ENCODE assay signal across 8 cellular contexts in genomic region chr11:102177974-102178631, GRCh38.
A peak's percentile ranks its signal among the peaks of the same experiment; 100 is the strongest.
DNase-seq lines count a peak whose midpoint lies in the region; ATAC-seq, FAIRE-seq and TF ChIP-seq lines count a peak whose summit lies in the region.
"Had no signal": no experiment of that assay in that cellular context is flagged by ENCODE, and none has a peak within 500 bp of the region (broad histone marks: within the 10 kb centered on the region; RNA-seq: fewer than 3 reads in every experiment).

No MANE protein-coding gene starts in this region.

- H3K4me3 ChIP-seq in HUES48 (ENCODE audit: low read depth, low read length) (no peak overlapping the region), kidney (ENCODE audit: low read length in 2 of 2) (no peak overlapping the region), transverse colon (no peak overlapping the region)

- in situ Hi-C loops in transverse colon (cut with MboI; ENCODE audit: low pct_ligation_motif_present in 1 of 4, low pct_unique_long_range_greater_than_20kb in 1 of 4, low sequenced_read_pairs in 3 of 4), result no loop called here

- peak overlapping the region; percentile 54 for H3K27ac ChIP-seq in HUES48 (ENCODE audit: low read depth, low read length)
- peak overlapping the region; percentile 63 to 82 for H3K27ac ChIP-seq in kidney (ENCODE audit: low read depth in 2 of 2, low read length in 2 of 2)
- peak overlapping the region; percentile 53 to 73 (median 62) for H3K27ac ChIP-seq in transverse colon
- H3K27ac ChIP-seq: neutrophil had no signal

- peak; percentile 62 for FAIRE-seq in kidney (lab: Jason Lieb, UNC)
- no peak for FAIRE-seq in GM12892 (lab: Jason Lieb, UNC)

- H3K9me3 ChIP-seq in HUES48 (ENCODE audit: control insufficient read depth, insufficient read depth, low read length) (no peaks in the 10 kb centered on the region), kidney (ENCODE audit: control insufficient read depth in 1 of 2, low read length in 2 of 2) (no peaks in the 10 kb centered on the region), transverse colon (no peaks in the 10 kb centered on the region)
- H3K9me3 ChIP-seq: neutrophil had no signal

- H3K36me3 ChIP-seq in HUES48 (ENCODE audit: control insufficient read depth, insufficient read depth, low read length), result peaks cover 30% of the 10 kb centered on the region
- H3K36me3 ChIP-seq in kidney (ENCODE audit: control insufficient read depth in 1 of 2, insufficient read depth in 2 of 2, low read length in 2 of 2), result peaks cover 0 to 11% of the 10 kb centered on the region in 2 donors
- H3K36me3 ChIP-seq in transverse colon, result peaks cover 0 to 5% (median 2%) of the 10 kb centered on the region in 4 donors
- H3K36me3 ChIP-seq: neutrophil had no signal

- TF ChIP-seq CTCF in kidney (IDR thresholded peaks at IDR 0.05; ENCODE audit: borderline replicate concordance, extremely low read depth, insufficient read depth), result no peak
- no peak for TF ChIP-seq CTCF in transverse colon (IDR thresholded peaks at IDR 0.05)

- no peak for TF ChIP-seq POLR2A in transverse colon (IDR thresholded peaks at IDR 0.05)
- no peak for TF ChIP-seq POLR2A in GM12892 (IDR thresholded peaks at IDR 0.05; ENCODE audit: low read depth, low read length)

- no peaks in the 10 kb centered on the region for H3K27me3 ChIP-seq in HUES48 (ENCODE audit: control insufficient read depth, insufficient read depth, low read length)
- no peaks in the 10 kb centered on the region for H3K27me3 ChIP-seq in transverse colon
- H3K27me3 ChIP-seq: neutrophil had no signal

- intact Hi-C loops in kidney (cut with DNase I) (no loop called here), transverse colon (cut with DNase I; ENCODE audit: low total_unique reads) (no loop called here)

- H3K4me1 ChIP-seq in HUES48 (ENCODE audit: control insufficient read depth, insufficient read depth, low read length) (peaks cover 4% of the 10 kb centered on the region; the same call in 1 of the 2 replicates), kidney (ENCODE audit: control insufficient read depth in 1 of 2, insufficient read depth in 1 of 2, low read depth in 1 of 2, low read length in 2 of 2) (peaks cover 0 to 2% of the 10 kb centered on the region in 2 donors), transverse colon (peaks cover 0 to 16% (median 7%) of the 10 kb centered on the region in 4 donors)

- DNase-seq in amniotic epithelial cell (ENCODE audit: low read depth) (peak; percentile 95), kidney (no peak), transverse colon (no peak), islet precursor cell (no peak), GM12892 (ENCODE audit: insufficient read length) (no peak)

- WGBS in transverse colon (ENCODE audit: low coverage in 1 of 2), 2 donors, result 38 to 54% methylated on average over 4 of the region's 4 CpGs

- H3K9ac ChIP-seq in HUES48 (ENCODE audit: low read depth, low read length), result no peak overlapping the region
- H3K9ac ChIP-seq in kidney (ENCODE audit: low read length in 2 of 2), result no peak overlapping the region

- no peak for ATAC-seq in GM18870 (IDR thresholded peaks at IDR 0.05; ENCODE audit: unreplicated experiment)

- no peak for TF ChIP-seq EP300 in transverse colon (IDR thresholded peaks at IDR 0.05; ENCODE audit: low read depth)
